In the genomic region with DNA sequence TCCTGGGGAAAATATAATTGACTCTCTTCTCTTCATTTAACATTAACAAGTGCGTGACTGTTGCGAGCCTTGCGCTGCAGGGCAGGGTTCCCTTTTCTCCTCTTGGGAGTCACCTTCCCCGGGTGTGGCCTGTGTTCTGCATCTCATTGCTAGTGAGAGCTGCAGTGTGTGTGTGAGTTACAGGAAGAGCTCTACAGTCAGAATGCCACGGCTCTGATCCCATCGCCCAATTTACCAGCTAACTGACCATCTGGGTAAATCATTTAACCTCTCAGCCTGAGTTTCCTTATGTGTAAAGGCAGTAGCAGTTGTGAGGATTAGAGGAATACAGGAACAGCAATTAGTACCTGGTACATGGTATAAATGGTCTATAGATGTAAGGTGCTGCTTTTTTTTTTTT, we compare ENCODE assay signal across 33 cellular contexts.
"Had no signal": no experiment of that assay in that cellular context is flagged by ENCODE, and none has a peak within 500 bp of the region (broad histone marks: within the 10 kb centered on the region; RNA-seq: fewer than 3 reads in every experiment).

No MANE protein-coding gene starts in this region.

- DNase-seq: activated B cell treated with CpG ODN at 0.5 μM for 24 hours; activated CD4-positive, alpha-beta T cell treated with anti-CD3 and anti-CD28 coated beads for 48 hours; activated CD4-positive, alpha-beta T cell treated with anti-CD3 and anti-CD28 coated beads, Interleukin-2, amount 50 U/mL, for 1 hour; activated CD4-positive, alpha-beta T cell treated with anti-CD3 and anti-CD28 coated beads, Interleukin-2, amount 50 U/mL, for 48 hours; activated CD8-positive, alpha-beta memory T cell treated with anti-CD3 and anti-CD28 coated beads for 24 hours; activated CD8-positive, alpha-beta T cell treated with anti-CD3 and anti-CD28 coated beads for 36 hours; activated effector memory CD4-positive, alpha-beta T cell treated with Interleukin-2 at 50 U/mL for 16 hours; activated gamma-delta T cell treated with Interleukin-2 at 50 U/mL for 16 hours; activated naive CD4-positive, alpha-beta T cell treated with anti-CD3 and anti-CD28 coated beads, Interleukin-2, amount 50 U/mL, for 16 hours; activated naive CD4-positive, alpha-beta T cell treated with Interleukin-2 at 50 U/mL for 16 hours; activated T-cell treated with anti-CD3 and anti-CD28 coated beads, Interleukin-2, amount 50 U/mL, for 4 hours; amniotic stem cell; anterior cingulate cortex; brain microvascular endothelial cell; dorsolateral prefrontal cortex; effector memory CD4-positive, alpha-beta T cell; endodermal cell; foreskin fibroblast; glutamatergic neuron; T-helper 1 cell; T-helper 17 cell; T1000; WERI-Rb-1 had no signal

- FAIRE-seq: astrocyte, bronchial epithelial cell, frontal cortex had no signal

- H3K9me3 Mint-ChIP-seq: activated B cell treated with CpG ODN at 0.5 μM for 24 hours; activated CD8-positive, alpha-beta T cell treated with anti-CD3 and anti-CD28 coated beads for 36 hours; activated T-cell treated with anti-CD3 and anti-CD28 coated beads, Interleukin-2, amount 50 U/mL, for 4 hours; activated T-helper 17 cell treated with anti-CD3 and anti-CD28 coated beads, Interleukin-2, amount 50 U/mL, for 72 hours; central memory CD8-positive, alpha-beta T cell; dendritic cell treated with granulocyte-macrophage colony-stimulating factor and Interleukin-4, amounts not matched to agents 40 ng/mL and 50 ng/mL, for 4 days; endodermal cell; T-helper 2 cell treated with Interferon-gamma antibody and Interleukin-4, amounts not matched to agents 5 μg/mL and 100 μg/mL, for 36 hours had no signal

- H3K27me3 Mint-ChIP-seq: activated B cell treated with CpG ODN at 0.5 μM for 24 hours; dendritic cell treated with granulocyte-macrophage colony-stimulating factor and Interleukin-4, amounts not matched to agents 40 ng/mL and 50 ng/mL, for 4 days had no signal

- H3K36me3 Mint-ChIP-seq: activated naive CD8-positive, alpha-beta T cell had no signal

- ATAC-seq: activated CD4-positive, CD25-positive, alpha-beta regulatory T cell treated with anti-CD3 and anti-CD28 coated beads, Interleukin-2, amount 50 U/mL, for 24 hours; activated CD8-positive, alpha-beta T cell treated with anti-CD3 and anti-CD28 coated beads for 36 hours; activated T-cell treated with anti-CD3 and anti-CD28 coated beads, Interleukin-2, amount 50 U/mL, for 4 hours; activated T-helper 17 cell treated with anti-CD3 and anti-CD28 coated beads, Interleukin-2, amount 50 U/mL, for 72 hours; esophagus mucosa; T-helper 17 cell had no signal

- H3K4me3 Mint-ChIP-seq: activated B cell treated with CpG ODN at 0.5 μM for 24 hours; activated CD8-positive, alpha-beta T cell treated with anti-CD3 and anti-CD28 coated beads for 36 hours; activated naive CD8-positive, alpha-beta T cell; activated T-cell treated with anti-CD3 and anti-CD28 coated beads, Interleukin-2, amount 50 U/mL, for 4 hours; activated T-helper 17 cell treated with anti-CD3 and anti-CD28 coated beads, Interleukin-2, amount 50 U/mL, for 72 hours; central memory CD8-positive, alpha-beta T cell; dendritic cell treated with granulocyte-macrophage colony-stimulating factor and Interleukin-4, amounts not matched to agents 40 ng/mL and 50 ng/mL, for 4 days; endodermal cell; T-helper 17 cell; T-helper 2 cell treated with Interferon-gamma antibody and Interleukin-4, amounts not matched to agents 5 μg/mL and 100 μg/mL, for 36 hours had no signal

- H3K4me1 Mint-ChIP-seq: activated B cell treated with CpG ODN at 0.5 μM for 24 hours; activated T-helper 17 cell treated with anti-CD3 and anti-CD28 coated beads, Interleukin-2, amount 50 U/mL, for 72 hours; central memory CD8-positive, alpha-beta T cell had no signal

- H3K27ac Mint-ChIP-seq: activated B cell treated with CpG ODN at 0.5 μM for 24 hours; activated CD8-positive, alpha-beta T cell treated with anti-CD3 and anti-CD28 coated beads for 36 hours; activated naive CD8-positive, alpha-beta T cell; activated T-helper 17 cell treated with anti-CD3 and anti-CD28 coated beads, Interleukin-2, amount 50 U/mL, for 72 hours; dendritic cell treated with granulocyte-macrophage colony-stimulating factor and Interleukin-4, amounts not matched to agents 40 ng/mL and 50 ng/mL, for 4 days; endodermal cell; T-helper 17 cell; T-helper 2 cell treated with Interferon-gamma antibody and Interleukin-4, amounts not matched to agents 5 μg/mL and 100 μg/mL, for 36 hours had no signal
